In the genomic region with DNA sequence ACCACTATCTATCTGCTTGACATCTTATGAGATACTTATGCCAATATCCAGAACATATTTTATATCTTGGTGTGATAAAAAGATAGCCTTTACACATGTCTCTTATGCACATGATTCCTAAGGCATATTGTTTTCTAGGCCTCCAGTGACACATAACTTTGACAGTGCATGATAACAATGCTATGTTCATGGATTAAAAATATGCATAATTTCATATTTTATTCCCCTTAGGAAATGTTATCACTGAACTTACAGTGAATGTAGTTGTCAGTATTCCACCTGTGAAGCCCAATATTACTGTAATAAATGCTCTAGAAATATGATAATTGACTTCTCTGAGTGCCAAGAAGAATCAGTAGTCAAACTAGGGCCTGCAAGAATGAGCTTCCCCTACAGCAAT, we compare ENCODE assay signal across 30 cellular contexts.
"Had no signal": no experiment of that assay in that cellular context is flagged by ENCODE, and none has a peak within 500 bp of the region (broad histone marks: within the 10 kb centered on the region; RNA-seq: fewer than 3 reads in every experiment).

No MANE protein-coding gene starts in this region.

- H3K36me3 ChIP-seq: adrenal gland, ascending aorta, brain microvascular endothelial cell, breast epithelium, cardiac muscle cell had no signal

- H3K27ac ChIP-seq: adrenal gland, ascending aorta, body of pancreas, brain microvascular endothelial cell, breast epithelium, cardiac muscle cell had no signal

- H3K27me3 ChIP-seq: adrenal gland, ascending aorta, body of pancreas, brain microvascular endothelial cell, breast epithelium, cardiac muscle cell had no signal

- H3K9me3 ChIP-seq: adrenal gland, ascending aorta, body of pancreas, breast epithelium had no signal

- H3K4me3 ChIP-seq: adrenal gland, ascending aorta, body of pancreas, breast epithelium, cardiac muscle cell had no signal

- DNase-seq: activated effector memory CD4-positive, alpha-beta T cell treated with anti-CD3 and anti-CD28 coated beads, Interleukin-2, amount 50 U/mL, for 16 hours; activated effector memory CD4-positive, alpha-beta T cell treated with Interleukin-2 at 50 U/mL for 16 hours; activated gamma-delta T cell; activated gamma-delta T cell treated with Interleukin-2 at 50 U/mL for 16 hours; activated naive CD4-positive, alpha-beta T cell; activated naive CD4-positive, alpha-beta T cell treated with anti-CD3 and anti-CD28 coated beads for 36 hours; activated naive CD4-positive, alpha-beta T cell treated with anti-CD3 and anti-CD28 coated beads, Interleukin-2, amount 10 ng/mL, durations not matched to agents 7 days and 5 days; activated naive CD4-positive, alpha-beta T cell treated with anti-CD3 and anti-CD28 coated beads, Interleukin-2, amount 50 U/mL, for 16 hours; activated naive CD4-positive, alpha-beta T cell treated with Interleukin-2 at 50 U/mL for 16 hours; activated naive CD8-positive, alpha-beta T cell treated with anti-CD3 and anti-CD28 coated beads for 36 hours; activated naive CD8-positive, alpha-beta T cell treated with anti-CD3 and anti-CD28 coated beads, Interleukin-2, amount 10 ng/mL, durations not matched to agents 7 days and 5 days; activated naive CD8-positive, alpha-beta T cell treated with anti-CD3 and anti-CD28 coated beads, Interleukin-2, amount 50 U/mL, for 24 hours; activated T-cell treated with anti-CD3 and anti-CD28 coated beads, Interleukin-2, amount 50 U/mL, for 1 hour; activated T-cell treated with anti-CD3 and anti-CD28 coated beads, Interleukin-2, amount 50 U/mL, for 24 hours; activated T-cell treated with anti-CD3 and anti-CD28 coated beads, Interleukin-2, amount 50 U/mL, for 4 hours; activated T-cell treated with anti-CD3 and anti-CD28 coated beads, Interleukin-2, amount 50 U/mL, for 48 hours; activated T-cell treated with anti-CD3 and anti-CD28 coated beads, Interleukin-2, amount 50 U/mL, for 72 hours; adrenal gland; amniotic stem cell; amygdala; anterior cingulate cortex; aorta; body of pancreas; brain microvascular endothelial cell; caudate nucleus; central memory CD4-positive, alpha-beta T cell; cerebellar nuclear complex had no signal
